Comparison of ENCODE assay signal across 9 cellular contexts in the genomic region with DNA sequence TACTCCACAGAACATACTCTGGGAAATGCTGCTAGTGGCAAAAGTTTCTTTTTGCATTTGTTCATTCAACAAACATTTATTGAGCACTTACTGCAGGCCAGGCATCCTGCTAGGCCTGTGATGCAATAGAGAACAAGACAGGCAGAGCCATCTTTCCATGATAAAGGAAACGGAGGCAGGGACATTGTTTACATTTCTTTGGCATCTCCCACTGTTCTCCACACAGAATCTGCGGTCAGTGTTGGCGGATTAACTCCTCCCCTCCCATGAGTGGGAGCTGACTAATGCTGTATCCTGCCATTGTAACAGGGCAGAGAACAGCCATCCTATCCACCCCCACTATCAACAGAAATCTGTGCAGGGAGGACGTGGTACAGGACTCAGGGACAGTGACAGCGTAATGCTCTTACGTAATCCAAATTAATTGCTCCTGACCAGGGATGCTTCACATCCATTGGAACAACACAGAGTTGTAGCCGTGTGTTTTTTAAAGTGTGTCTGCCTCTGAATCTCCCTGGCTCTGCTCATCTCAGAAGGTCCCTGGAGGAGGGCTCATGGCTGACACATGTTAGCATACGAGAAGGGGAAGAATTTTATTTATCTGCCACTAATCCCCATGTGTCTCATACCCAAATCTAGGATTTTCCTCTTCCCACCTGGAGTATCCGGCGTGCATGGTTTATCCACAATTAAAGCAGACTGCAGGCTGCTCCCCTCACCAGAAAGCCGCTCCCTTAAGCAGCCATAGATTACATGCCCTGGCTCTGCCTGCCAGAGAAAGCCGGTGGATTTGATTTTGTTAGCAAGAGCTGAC. TPM values are rescaled to one million over a fixed set of nuclear protein-coding genes. Genes with fewer than 3 reads are reported as not detected.
DNase-seq lines count a peak whose midpoint lies in the region; ATAC-seq and TF ChIP-seq lines count a peak whose summit lies in the region.
"Had no signal": no experiment of that assay in that cellular context is flagged by ENCODE, and none has a peak within 500 bp of the region (broad histone marks: within the 10 kb centered on the region; RNA-seq: fewer than 3 reads in every experiment).

No MANE protein-coding gene starts in this region.

- no peak for TF ChIP-seq CTCF in fibroblast of the aortic adventitia (IDR thresholded peaks at IDR 0.05; ENCODE audit: insufficient read depth, low read length)

- DNase-seq in HCEC 1CT (peak; percentile 96), SHP77 treated with DMSO at 0.1 percent for 48 hours (lab: John Stamatoyannopoulos, UW) (peak; percentile 17), fibroblast of the aortic adventitia (ENCODE audit: low read depth) (peak; percentile 95), skeletal muscle cell (ENCODE audit: low read depth) (peak; percentile 97), NCI-H187 (lab: John Stamatoyannopoulos, UW) (no peak)
- DNase-seq in activated effector memory CD4-positive, alpha-beta T cell treated with anti-CD3 and anti-CD28 coated beads, Interleukin-2, amount 50 U/mL, for 16 hours, result no peak
- DNase-seq: kidney, NCI-H1092 treated with DMSO at 0.1 percent for 48 hours had no signal

- no peak for ATAC-seq in HG03378 (IDR thresholded peaks at IDR 0.05; ENCODE audit: unreplicated experiment)

- no peak overlapping the region for H3K4me3 ChIP-seq in fibroblast of the aortic adventitia (ENCODE audit: low read depth, low read length)
- no peak overlapping the region for H3K4me3 ChIP-seq in skeletal muscle cell (ENCODE audit: low read depth, low read length)

RNA-seq across cellular contexts. Expression of a gene that starts 32.3 kb away (rescaled TPM):
- 7.0 and 50.9 TPM in 2 replicates for total RNA-seq in fibroblast of the aortic adventitia (ENCODE audit: low replicate concordance)

Comparison
In these comparisons a context has a peak if more than half of its experiments do, and no peak if none do; other contexts are left out.
1. DNase-seq: peak in HCEC 1CT (single experiment), SHP77 treated with DMSO at 0.1 percent for 48 hours (single experiment), fibroblast of the aortic adventitia (single experiment) and skeletal muscle cell (single experiment); none in NCI-H187 (0 of 2) and activated effector memory CD4-positive, alpha-beta T cell treated with anti-CD3 and anti-CD28 coated beads, Interleukin-2, amount 50 U/mL, for 16 hours (single experiment).